ENCODE assay signal across 8 cellular contexts in genomic region chr15:81265944-81266775, GRCh38. TPM values are rescaled to one million over a fixed set of nuclear protein-coding genes. Genes with fewer than 3 reads are reported as not detected.
DNase-seq lines count a peak whose midpoint lies in the region; ATAC-seq and TF ChIP-seq lines count a peak whose summit lies in the region.

No MANE protein-coding gene starts in this region.

- no peaks in the 10 kb centered on the region for H3K9me3 ChIP-seq in HCT116 (ENCODE audit: control insufficient read depth in 1 of 2, insufficient read depth in 1 of 2, low read depth in 1 of 2, low read length in 2 of 2)
- no peaks in the 10 kb centered on the region for H3K9me3 ChIP-seq in MG63
- no peaks in the 10 kb centered on the region for H3K9me3 ChIP-seq in RWPE2 (ENCODE audit: severe bottlenecking)
- no peaks in the 10 kb centered on the region for H3K9me3 ChIP-seq in osteoblast (ENCODE audit: low read depth, low read length)
- no peaks in the 10 kb centered on the region for H3K9me3 ChIP-seq in suprapubic skin

- H3K9me2 ChIP-seq in HCT116 (ENCODE audit: insufficient read depth) = no peaks in the 10 kb centered on the region

- H3K4me1 ChIP-seq in HCT116 (ENCODE audit: control insufficient read depth in 1 of 2, insufficient read depth in 2 of 2, low read length in 2 of 2) (peaks cover 5 to 10% of the 10 kb centered on the region in 2 experiments), RWPE2 (ENCODE audit: insufficient read depth, poor library complexity, severe bottlenecking) (peaks cover 7% of the 10 kb centered on the region), osteoblast (ENCODE audit: insufficient read depth, low read length) (peaks cover 20% of the 10 kb centered on the region), suprapubic skin (peaks cover 16% of the 10 kb centered on the region)

- peak; percentile 95 for ATAC-seq in HCT116
- ATAC-seq in RWPE2 (ENCODE audit: low read depth) = peak; percentile 91

- no peaks in the 10 kb centered on the region for H3K36me3 ChIP-seq in HCT116 (ENCODE audit: control insufficient read depth in 1 of 2, insufficient read depth in 2 of 2, low read length in 2 of 2)
- H3K36me3 ChIP-seq in MG63 = no peaks in the 10 kb centered on the region
- no peaks in the 10 kb centered on the region for H3K36me3 ChIP-seq in RWPE2 (ENCODE audit: low read depth)
- H3K36me3 ChIP-seq in osteoblast (ENCODE audit: insufficient read depth, low read length) = no peaks in the 10 kb centered on the region
- no peaks in the 10 kb centered on the region for H3K36me3 ChIP-seq in suprapubic skin

- H3K27ac ChIP-seq in HCT116 (ENCODE audit: low read depth, low read length) (no peak overlapping the region), RWPE2 (ENCODE audit: poor library complexity, severe bottlenecking) (no peak overlapping the region), osteoblast (ENCODE audit: low read depth, low read length) (no peak overlapping the region), suprapubic skin (no peak overlapping the region)

- peak overlapping the region; percentile 32 for H3K9ac ChIP-seq in HCT116 (ENCODE audit: low read length)

- peak overlapping the region; percentile 57 for H3K4me3 Mint-ChIP-seq in activated T-helper 2 cell treated with anti-CD3 and anti-CD28 coated beads, Interferon-gamma antibody, Interleukin-2, Interleukin-4, amounts not matched to agents 10 μg/mL and 5 μg/mL and 100 μg/mL, durations not matched to agents 14 hours and 24 hours and 36 hours (ENCODE audit: low read depth)

- no peaks in the 10 kb centered on the region for H3K36me3 Mint-ChIP-seq in activated T-helper 2 cell treated with anti-CD3 and anti-CD28 coated beads, Interferon-gamma antibody, Interleukin-2, Interleukin-4, amounts not matched to agents 10 μg/mL and 5 μg/mL and 100 μg/mL, durations not matched to agents 14 hours and 24 hours and 36 hours (ENCODE audit: low read depth)

- RAD21 ChIA-PET in HCT116 (lab: Charles Lee; ENCODE audit: low non-redundant PET in 1 of 2, low total read pairs in 2 of 2, uncharacterized antibody in 2 of 2, unreplicated experiment in 2 of 2) = interaction anchor here (0.7 to 1.6 kb wide), 15 partner anchors 9 to 699 kb away, joined by 3 to 20 read pairs (median 6); partner anchors contain the start of gene STARD5 (in 1 of the 2)

- TF ChIP-seq POLR2A in HCT116 (IDR thresholded peaks at IDR 0.05; ENCODE audit: borderline replicate concordance, extremely low read depth, insufficient read depth, insufficient read length) (no peak), suprapubic skin (IDR thresholded peaks at IDR 0.05) (no peak)

- TF ChIP-seq EP300 in suprapubic skin (IDR thresholded peaks at IDR 0.05) = no peak

- 11% methylated on average over 10 of the region's 14 CpGs for WGBS in suprapubic skin

- peak overlapping the region; percentile 77 for H3K27ac Mint-ChIP-seq in activated T-helper 2 cell treated with anti-CD3 and anti-CD28 coated beads, Interferon-gamma antibody, Interleukin-2, Interleukin-4, amounts not matched to agents 10 μg/mL and 5 μg/mL and 100 μg/mL, durations not matched to agents 14 hours and 24 hours and 36 hours

- H3K9me3 Mint-ChIP-seq in activated T-helper 2 cell treated with anti-CD3 and anti-CD28 coated beads, Interferon-gamma antibody, Interleukin-2, Interleukin-4, amounts not matched to agents 10 μg/mL and 5 μg/mL and 100 μg/mL, durations not matched to agents 14 hours and 24 hours and 36 hours = no peaks in the 10 kb centered on the region

- TF ChIP-seq CTCF in HCT116 (IDR thresholded peaks at IDR 0.05 in 2 of 3, conservative IDR thresholded peaks at IDR 0.05 in 1 of 3; ENCODE audit: borderline replicate concordance in 1 of 3, insufficient read depth in 1 of 3, low read depth in 2 of 3, low read length in 2 of 3) = peak; percentile 86 to 95 (median 92)
- peak; percentile 98 for TF ChIP-seq CTCF in RWPE2 (IDR thresholded peaks at IDR 0.05; ENCODE audit: poor library complexity, severe bottlenecking)
- peak; percentile 92 for TF ChIP-seq CTCF in osteoblast (IDR thresholded peaks at IDR 0.05; ENCODE audit: extremely low read depth, low read depth, low read length)
- peak; percentile 78 to 87 for TF ChIP-seq CTCF in suprapubic skin (IDR thresholded peaks at IDR 0.05)

- peak; percentile 92 for TF ChIP-seq RAD21 in HCT116 (IDR thresholded peaks at IDR 0.05; ENCODE audit: low read depth)

- CTCF ChIA-PET in HCT116 (lab: Charles Lee) = interaction anchor here (0.6 to 4.6 kb wide), 77 partner anchors 9 to 1885 kb away, joined by 3 to 175 read pairs (median 4); partner anchors contain the start of genes CEMIP, MEX3B, STARD5 and TLNRD1

- H4K20me1 ChIP-seq in HCT116 (ENCODE audit: insufficient read depth) (no peaks in the 10 kb centered on the region), osteoblast (ENCODE audit: insufficient read depth, low read length) (no peaks in the 10 kb centered on the region)

- H3K4me1 Mint-ChIP-seq in activated T-helper 2 cell treated with anti-CD3 and anti-CD28 coated beads, Interferon-gamma antibody, Interleukin-2, Interleukin-4, amounts not matched to agents 10 μg/mL and 5 μg/mL and 100 μg/mL, durations not matched to agents 14 hours and 24 hours and 36 hours (ENCODE audit: low read depth) = peaks cover 25% of the 10 kb centered on the region

- H3K79me2 ChIP-seq in HCT116 (ENCODE audit: insufficient read depth, low read length) = no peaks in the 10 kb centered on the region
- H3K79me2 ChIP-seq in osteoblast (ENCODE audit: insufficient read depth, low read length) = no peaks in the 10 kb centered on the region

- H3K4me3 ChIP-seq in HCT116 (replicated peaks in 1 of 2; ENCODE audit: low read depth in 1 of 2, low read length in 2 of 2) (peak overlapping the region; percentile 10 to 25; a peak in 3 of 4 replicates), MG63 (no peak overlapping the region), RWPE2 (ENCODE audit: severe bottlenecking) (no peak overlapping the region), osteoblast (ENCODE audit: insufficient read depth, low read length) (peak overlapping the region; percentile 58), suprapubic skin (no peak overlapping the region)

- H2AFZ ChIP-seq in HCT116 (ENCODE audit: low read depth, low read length, poor library complexity, severe bottlenecking) (peak overlapping the region; percentile 88), osteoblast (ENCODE audit: low read length) (peak overlapping the region; percentile 81)

- POLR2A ChIA-PET in HCT116 (lab: Charles Lee) = interaction anchor here (0.7 to 1.6 kb wide), 4 partner anchors 58 to 169 kb away, joined by 3 to 5 read pairs (median 3); partner anchors contain the start of gene STARD5

- H3K4me2 ChIP-seq in HCT116 (ENCODE audit: low read length) (peak overlapping the region; percentile 72), osteoblast (ENCODE audit: insufficient read depth, low read length) (peak overlapping the region; percentile 87)

- DNase-seq in GM03348 (ENCODE audit: low spot score) (peak; percentile 87), HCT116 (ENCODE audit: low read depth, low spot score) (peak; percentile 74), MG63 (peak; percentile 69), RWPE2 (ENCODE audit: low spot score) (no peak), foreskin melanocyte (peak; percentile 74), osteoblast (ENCODE audit: insufficient read length, low spot score, missing footprints) (peak; percentile 89), suprapubic skin (ENCODE audit: low spot score in 2 of 2) (peak; percentile 89 to 90)
- peak; percentile 75 for DNase-seq in activated T-helper 2 cell treated with anti-CD3 and anti-CD28 coated beads, Interferon-gamma antibody, Interleukin-2, Interleukin-4, amounts not matched to agents 10 μg/mL and 5 μg/mL and 100 μg/mL, durations not matched to agents 14 hours and 24 hours and 36 hours (ENCODE audit: low spot score)

- H3K27me3 Mint-ChIP-seq in activated T-helper 2 cell treated with anti-CD3 and anti-CD28 coated beads, Interferon-gamma antibody, Interleukin-2, Interleukin-4, amounts not matched to agents 10 μg/mL and 5 μg/mL and 100 μg/mL, durations not matched to agents 14 hours and 24 hours and 36 hours (ENCODE audit: low read depth) = peaks cover 10% of the 10 kb centered on the region

- H3K27me3 ChIP-seq in HCT116 (ENCODE audit: insufficient read depth, low read length) = no peaks in the 10 kb centered on the region
- H3K27me3 ChIP-seq in MG63 = no peaks in the 10 kb centered on the region
- H3K27me3 ChIP-seq in RWPE2 (ENCODE audit: insufficient read depth, poor library complexity, severe bottlenecking) = no peaks in the 10 kb centered on the region
- H3K27me3 ChIP-seq in osteoblast (ENCODE audit: insufficient read depth, low read length) = peaks cover 12% of the 10 kb centered on the region
- no peaks in the 10 kb centered on the region for H3K27me3 ChIP-seq in suprapubic skin

- no TSS peak for BruUV-seq in HCT116 (replicated peaks; lab: Mats Ljungman, UMichigan)

- intact Hi-C loops in HCT116 (cut with micrococcal nuclease) = loop anchor here (1.0 to 10.0 kb wide), 7 partner anchors 111 to 809 kb away; partner anchors contain the start of gene CEMIP
- intact Hi-C loops in activated T-helper 2 cell treated with anti-CD3 and anti-CD28 coated beads, Interferon-gamma antibody, Interleukin-2, Interleukin-4, amounts not matched to agents 10 μg/mL and 5 μg/mL and 100 μg/mL, durations not matched to agents 14 hours and 24 hours and 36 hours (cut with micrococcal nuclease) = loop anchor here (1.0 to 10.0 kb wide), 6 partner anchors 111 to 811 kb away; partner anchors contain the start of gene ABHD17C

TF ChIP-seq in HCT116, 20 proteins besides CTCF, POLR2A, EP300 and RAD21 (continues in another document):
- peak; percentile 75 for TF ChIP-seq MAX (IDR thresholded peaks at IDR 0.05)
- peak; percentile 61; the same call in 1 of the 2 replicates for TF ChIP-seq CBX3 (IDR thresholded peaks at IDR 0.05; ENCODE audit: low read depth)

RNA-seq across cellular contexts. Expression of gene STARD5, which starts 57.8 kb away (rescaled TPM):
- total RNA-seq in HCT116 (2021; ENCODE audit: unreplicated experiment) (4.0 TPM), osteoblast (5.9 and 6.5 TPM in 2 replicates), suprapubic skin (10 to 100 TPM; 54.6 to 88.2 (median 67.4) TPM)
- 4.3 and 5.3 TPM in 2 replicates for polyA plus RNA-seq in HCT116 (2012)
- 0.22 and 3.4 TPM in 2 replicates for total RNA-seq in MG63 (2014; rRNA removed; shearing (Covaris generic); ENCODE audit: low replicate concordance)
- 3.3 and 4.5 TPM in 2 replicates for total RNA-seq in activated T-helper 2 cell treated with anti-CD3 and anti-CD28 coated beads, Interferon-gamma antibody, Interleukin-2, Interleukin-4, amounts not matched to agents 10 μg/mL and 5 μg/mL and 100 μg/mL, durations not matched to agents 14 hours and 24 hours and 36 hours

Comparison
In these comparisons a context has a peak if more than half of its experiments do, and no peak if none do; other contexts are left out.
1. H3K4me3 ChIP-seq: peak in HCT116 (2 of 2) and osteoblast (single experiment); none in MG63 (single experiment), RWPE2 (single experiment) and suprapubic skin (single experiment).
2. Peak in every context shown above with its lines, with median percentiles within 50 percentile points of each other: CTCF ChIP-seq.